ENCODE assay signal across 24 cellular contexts in genomic region chr6:30042476-30042875, GRCh38. TPM values are rescaled to one million over a fixed set of nuclear protein-coding genes. Genes with fewer than 3 reads are reported as not detected.
DNase-seq lines count a peak whose midpoint lies in the region; ATAC-seq and TF ChIP-seq lines count a peak whose summit lies in the region.
"Had no signal": no experiment of that assay in that cellular context is flagged by ENCODE, and none has a peak within 500 bp of the region (broad histone marks: within the 10 kb centered on the region; RNA-seq: fewer than 3 reads in every experiment).

No MANE protein-coding gene starts in this region.

- peak overlapping the region in 2 of 3 donors; percentile 27 to 53 for H3K27ac Mint-ChIP-seq in CD4-positive, CD25-positive, alpha-beta regulatory T cell
- H3K27ac Mint-ChIP-seq: activated naive CD4-positive, alpha-beta T cell treated with anti-CD3 and anti-CD28 coated beads, Interleukin-2, amount 50 U/mL, for 24 hours had no signal

- peaks cover 20% of the 10 kb centered on the region for H3K36me3 Mint-ChIP-seq in CD4-positive, CD25-positive, alpha-beta regulatory T cell

- H3K9me3 Mint-ChIP-seq in CD4-positive, CD25-positive, alpha-beta regulatory T cell = no peaks in the 10 kb centered on the region
- H3K9me3 Mint-ChIP-seq: activated naive CD4-positive, alpha-beta T cell treated with anti-CD3 and anti-CD28 coated beads, Interleukin-2, amount 50 U/mL, for 24 hours; effector memory CD8-positive, alpha-beta T cell; neural crest cell had no signal

- peaks cover 0 to 15% (median 3%) of the 10 kb centered on the region in 4 donors for H3K4me1 Mint-ChIP-seq in CD4-positive, CD25-positive, alpha-beta regulatory T cell
- H3K4me1 Mint-ChIP-seq: neural crest cell had no signal

- H3K27me3 Mint-ChIP-seq in CD4-positive, CD25-positive, alpha-beta regulatory T cell = no peaks in the 10 kb centered on the region
- H3K27me3 Mint-ChIP-seq: activated naive CD4-positive, alpha-beta T cell treated with anti-CD3 and anti-CD28 coated beads, Interleukin-2, amount 50 U/mL, for 24 hours; effector memory CD8-positive, alpha-beta T cell had no signal

- no peak for ATAC-seq in CD4-positive, CD25-positive, alpha-beta regulatory T cell (ENCODE audit: low read depth in 2 of 2)
- ATAC-seq in omental fat pad (ENCODE audit: low FRiP score) (no peak), GM18519 (IDR thresholded peaks at IDR 0.05; ENCODE audit: low FRiP score, unreplicated experiment) (no peak)
- ATAC-seq: effector memory CD8-positive, alpha-beta T cell had no signal

- H3K9me3 ChIP-seq in CD4-positive, CD25-positive, alpha-beta regulatory T cell (ENCODE audit: control insufficient read depth in 2 of 2, low read length in 2 of 2) = no peaks in the 10 kb centered on the region
- H3K9me3 ChIP-seq: prostate gland had no signal

- H3K4me1 ChIP-seq in CD4-positive, CD25-positive, alpha-beta regulatory T cell (ENCODE audit: control insufficient read depth, insufficient read depth, low read length, poor library complexity, severe bottlenecking) = no peaks in the 10 kb centered on the region
- H3K4me1 ChIP-seq: prostate gland had no signal

- no peaks in the 10 kb centered on the region for H3K36me3 ChIP-seq in CD4-positive, CD25-positive, alpha-beta regulatory T cell (ENCODE audit: control insufficient read depth, insufficient read depth, low read length)
- H3K36me3 ChIP-seq: prostate gland had no signal

- no peak overlapping the region for H3K4me3 ChIP-seq in CD4-positive, CD25-positive, alpha-beta regulatory T cell (ENCODE audit: low read depth, low read length)
- H3K4me3 ChIP-seq in choroid plexus epithelial cell (ENCODE audit: low read depth, low read length) = no peak overlapping the region
- H3K4me3 ChIP-seq: prostate gland, skin epidermis had no signal

- TF ChIP-seq CTCF in GM13976 (IDR thresholded peaks at IDR 0.05; ENCODE audit: borderline replicate concordance, control extremely low read depth, extremely low read depth, insufficient read depth, missing control alignments) (no peak), choroid plexus epithelial cell (conservative IDR thresholded peaks at IDR 0.05; ENCODE audit: low read depth, low read length) (no peak), omental fat pad (IDR thresholded peaks at IDR 0.05) (no peak)

- in situ Hi-C loops in GM13976 (cut with MboI; ENCODE audit: low sequenced_read_pairs, unreplicated experiment) = no loop called here

- no peak overlapping the region for H3K27ac ChIP-seq in CD4-positive, CD25-positive, alpha-beta regulatory T cell (ENCODE audit: insufficient read depth, low read length, poor library complexity, severe bottlenecking)
- H3K27ac ChIP-seq: prostate gland, skin epidermis had no signal

- no peak overlapping the region for H3K4me3 Mint-ChIP-seq in CD4-positive, CD25-positive, alpha-beta regulatory T cell
- H3K4me3 Mint-ChIP-seq: activated naive CD4-positive, alpha-beta T cell treated with anti-CD3 and anti-CD28 coated beads, Interleukin-2, amount 50 U/mL, for 24 hours; effector memory CD8-positive, alpha-beta T cell; neural crest cell had no signal

- no peaks in the 10 kb centered on the region for H3K27me3 ChIP-seq in CD4-positive, CD25-positive, alpha-beta regulatory T cell (ENCODE audit: control insufficient read depth, insufficient read depth, low read length)

- DNase-seq in CD4-positive, CD25-positive, alpha-beta regulatory T cell = no peak
- peak; percentile 36 for DNase-seq in GM13976 (ENCODE audit: low spot score)
- DNase-seq in NCI-H69 (lab: John Stamatoyannopoulos, UW) = peak; percentile 25
- peak; percentile 36 for DNase-seq in choroid plexus epithelial cell (ENCODE audit: low read depth)
- DNase-seq in omental fat pad (ENCODE audit: low spot score) = no peak
- DNase-seq in SKM-1 treated with dmso at 0.1 percent for 144 hours (lab: John Stamatoyannopoulos, UW; ENCODE audit: unreplicated experiment) = no peak
- DNase-seq: activated CD8-positive, alpha-beta memory T cell treated with anti-CD3 and anti-CD28 coated beads for 24 hours; activated T-cell treated with anti-CD3 and anti-CD28 coated beads, Interleukin-2, amount 50 U/mL, for 48 hours; effector memory CD8-positive, alpha-beta T cell; EL; left cardiac atrium; midbrain; NCI-H1092; NCI-H2029 treated with DMSO at 0.1 percent for 48 hours; NCI-H510A; SHP77 treated with DMSO at 0.1 percent for 48 hours; stimulated activated CD4-positive, alpha-beta T cell treated with anti-CD3 and anti-CD28 coated beads, Interleukin-4, amount 100 ng/mL, for 4 hours had no signal

RNA-seq across cellular contexts. Expression of gene POLR1H, which starts 18.6 kb away (rescaled TPM):
- 37.8 TPM for total RNA-seq in CD4-positive, CD25-positive, alpha-beta regulatory T cell
- 100 to 1,000 TPM; 108 to 133 (median 122) TPM for polyA plus RNA-seq in CD4-positive, CD25-positive, alpha-beta regulatory T cell
- 10 to 100 TPM; 22.5 to 39.2 (median 24.9) TPM for total RNA-seq in omental fat pad

RNA-seq across cellular contexts. Expression of gene PPP1R11, which starts 24.5 kb away (rescaled TPM):
- total RNA-seq in CD4-positive, CD25-positive, alpha-beta regulatory T cell = 59.4 TPM
- polyA plus RNA-seq in CD4-positive, CD25-positive, alpha-beta regulatory T cell = 100 to 1,000 TPM in 1 of 4 donors, 10 to 100 TPM in 3; 91.1 to 101 (median 96.0) TPM
- total RNA-seq in omental fat pad = 10 to 100 TPM; 27.9 to 38.4 (median 30.7) TPM

RNA-seq across cellular contexts. Expression of gene RNF39, which starts 33.1 kb away (rescaled TPM):
- total RNA-seq in CD4-positive, CD25-positive, alpha-beta regulatory T cell = not detected
- under 1 TPM in 2 of 4 donors, not detected in 2; 0.14 to 0.23 TPM for polyA plus RNA-seq in CD4-positive, CD25-positive, alpha-beta regulatory T cell
- total RNA-seq in omental fat pad = 1 to 10 TPM in 1 of 4 donors, under 1 TPM in 3; 0.36 to 1.7 (median 0.71) TPM
- total RNA-seq: left cardiac atrium; neural crest cell; T-helper 2 cell treated with Interferon-gamma antibody and Interleukin-4, amounts not matched to agents 100 ng/mL and 5 ng/mL, for 36 hours; temporal lobe had no signal

Comparison
In these comparisons a context has a peak if more than half of its experiments do, and no peak if none do; other contexts are left out.
1. DNase-seq: peak in GM13976 (single experiment), NCI-H69 (single experiment) and choroid plexus epithelial cell (single experiment); none in CD4-positive, CD25-positive, alpha-beta regulatory T cell (0 of 3), omental fat pad (single experiment) and SKM-1 treated with dmso at 0.1 percent for 144 hours (single experiment).